16 cellular contexts compared by ENCODE assay signal in the genomic region with DNA sequence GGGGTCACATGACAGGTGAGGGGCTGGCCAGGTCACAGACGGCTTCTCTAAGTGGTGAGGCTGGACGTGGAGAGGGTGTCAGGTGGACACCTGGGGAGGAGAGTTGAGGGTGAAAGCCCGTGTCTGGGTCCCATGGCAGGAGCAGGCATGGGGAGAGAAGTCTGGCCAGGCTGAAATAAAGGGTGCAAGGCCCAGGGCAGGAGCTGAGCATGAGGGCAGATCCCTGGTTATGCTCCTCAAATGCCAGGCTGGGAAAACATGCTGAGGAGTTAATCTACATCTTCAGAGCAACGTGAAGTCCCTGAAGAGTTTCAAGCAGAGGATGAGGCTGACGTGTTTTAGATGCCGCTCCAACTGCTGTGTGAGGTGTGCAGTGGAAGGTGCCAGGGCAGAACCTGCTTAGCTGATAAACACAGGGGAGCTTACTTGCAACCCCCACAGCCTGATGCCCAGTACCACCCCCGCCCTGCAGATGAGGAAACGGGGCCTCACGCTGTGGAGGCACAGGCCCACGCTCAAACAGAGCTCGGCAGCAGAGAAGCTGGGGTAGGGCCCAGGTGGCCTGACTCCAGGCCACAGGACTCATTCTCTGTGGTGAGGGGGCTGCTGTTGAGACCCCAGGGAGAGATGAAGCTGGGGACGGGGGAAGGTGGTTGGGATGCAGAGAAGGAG. TPM values are rescaled to one million over a fixed set of nuclear protein-coding genes. Genes with fewer than 3 reads are reported as not detected.
DNase-seq lines count a peak whose midpoint lies in the region; ATAC-seq and TF ChIP-seq lines count a peak whose summit lies in the region.
"Had no signal": no experiment of that assay in that cellular context is flagged by ENCODE, and none has a peak within 500 bp of the region (broad histone marks: within the 10 kb centered on the region; RNA-seq: fewer than 3 reads in every experiment).

No MANE protein-coding gene starts in this region.

- no peaks in the 10 kb centered on the region for H3K9me3 Mint-ChIP-seq in nephron progenitor cell
- H3K9me3 Mint-ChIP-seq: CD4-positive, alpha-beta memory T cell had no signal

- H3K4me1 ChIP-seq in right cardiac atrium (ENCODE audit: control insufficient read depth, insufficient read depth, low read length) (peaks cover 6% of the 10 kb centered on the region), smooth muscle cell (ENCODE audit: low read depth) (no peaks in the 10 kb centered on the region)

- no peaks in the 10 kb centered on the region for H3K36me3 Mint-ChIP-seq in nephron progenitor cell (ENCODE audit: low read depth)
- H3K36me3 Mint-ChIP-seq: CD4-positive, alpha-beta memory T cell had no signal

- H3K79me2 ChIP-seq in smooth muscle cell (ENCODE audit: low read depth) = no peaks in the 10 kb centered on the region

- no peaks in the 10 kb centered on the region for H3K27me3 ChIP-seq in right cardiac atrium (ENCODE audit: control insufficient read depth, insufficient read depth)
- H3K27me3 ChIP-seq in smooth muscle cell (ENCODE audit: low read depth) = no peaks in the 10 kb centered on the region

- H3K36me3 ChIP-seq in smooth muscle cell (ENCODE audit: low read depth) = no peaks in the 10 kb centered on the region

- intact Hi-C loops in left ventricle myocardium superior (cut with micrococcal nuclease) (no loop called here), right cardiac atrium (cut with DNase I) (no loop called here)

- DNase-seq in left ventricle myocardium superior = peak; percentile 1
- DNase-seq in right cardiac atrium = no peak
- no peak for DNase-seq in nephron progenitor cell
- DNase-seq in smooth muscle cell (lab: John Stamatoyannopoulos, UW; ENCODE audit: unreplicated experiment) = no peak
- no peak for DNase-seq in NCI-H774 (lab: John Stamatoyannopoulos, UW)
- DNase-seq: CD4-positive, alpha-beta memory T cell; DMS79 treated with DMSO at 0.1 percent for 48 hours; NCI-H146; NCI-H2081 treated with DMSO at 0.1 percent for 48 hours; NCI-H524 treated with DMSO at 0.1 percent for 48 hours; NK-92 treated with Interleukin-12 subunit alpha and Interleukin-12 subunit beta, amount 100 ng/mL, for 24 hours; PC-3 had no signal

- no peak for TF ChIP-seq CTCF in nephron progenitor cell (IDR thresholded peaks at IDR 0.05)
- no peak for TF ChIP-seq CTCF in smooth muscle cell (IDR thresholded peaks at IDR 0.05; ENCODE audit: borderline replicate concordance, insufficient read depth, poor library complexity, severe bottlenecking)

- H3K4me2 ChIP-seq in smooth muscle cell = no peak overlapping the region

- H3K4me3 ChIP-seq in right cardiac atrium (ENCODE audit: low read length) (no peak overlapping the region), smooth muscle cell (no peak overlapping the region)
- H3K4me3 ChIP-seq: K562 had no signal

- H3K9me3 ChIP-seq in right cardiac atrium (ENCODE audit: control insufficient read depth, low read length) (no peaks in the 10 kb centered on the region), smooth muscle cell (replicated peaks; ENCODE audit: low read depth) (no peaks in the 10 kb centered on the region)

- H3K4me3 Mint-ChIP-seq in nephron progenitor cell = no peak overlapping the region
- H3K4me3 Mint-ChIP-seq: CD4-positive, alpha-beta memory T cell had no signal

- H3K4me1 Mint-ChIP-seq in nephron progenitor cell = peaks cover 31% of the 10 kb centered on the region

- no peak overlapping the region for H2AFZ ChIP-seq in smooth muscle cell (ENCODE audit: low read depth)

- H3F3A ChIP-seq in smooth muscle cell (ENCODE audit: low read depth) = no peaks in the 10 kb centered on the region

- peak overlapping the region; percentile 37 for H3K27ac Mint-ChIP-seq in nephron progenitor cell
- H3K27ac Mint-ChIP-seq: CD4-positive, alpha-beta memory T cell had no signal

- H3K27ac ChIP-seq in right cardiac atrium (ENCODE audit: low read length) (no peak overlapping the region), angular gyrus (ENCODE audit: low read depth, low read length) (peak overlapping the region; percentile 37), smooth muscle cell (ENCODE audit: low read depth) (no peak overlapping the region)

- WGBS in right cardiac atrium = 75% methylated on average over 12 of the region's 12 CpGs
- 93% methylated on average over 12 of the region's 12 CpGs for WGBS in smooth muscle cell (ENCODE audit: low lambda C conversion rate)

- no peaks in the 10 kb centered on the region for H4K20me1 ChIP-seq in smooth muscle cell (ENCODE audit: low read depth)

- no peak overlapping the region for H3K9ac ChIP-seq in smooth muscle cell (ENCODE audit: low read depth)

- peaks cover 3% of the 10 kb centered on the region for H3K27me3 Mint-ChIP-seq in nephron progenitor cell (ENCODE audit: low read depth, poor library complexity)

- ATAC-seq in left ventricle myocardium superior (no peak), right cardiac atrium (no peak), HG02938 (IDR thresholded peaks at IDR 0.05; ENCODE audit: unreplicated experiment) (no peak)
- ATAC-seq: HCT116, K562, PC-3 had no signal

RNA-seq across cellular contexts. Expression of gene HCN4, which starts 40.5 kb away (rescaled TPM):
- 21.1 TPM for total RNA-seq in left ventricle myocardium superior
- total RNA-seq in right cardiac atrium = 10 to 100 TPM; 37.1 to 61.7 (median 48.7) TPM
- 25.7 TPM for polyA plus RNA-seq in right cardiac atrium
- total RNA-seq in smooth muscle cell = not detected in 2 replicates
- polyA plus RNA-seq in smooth muscle cell = 0.07 TPM in 1 of 2 replicates, not detected in the other
- total RNA-seq: CD4-positive, alpha-beta memory T cell; K562; PC-3 had no signal
- polyA plus RNA-seq: CD4-positive, alpha-beta memory T cell; K562 had no signal

Comparison
In these comparisons a context has a peak if more than half of its experiments do, and no peak if none do; other contexts are left out.
1. RNA of gene HCN4, which starts 40.5 kb away (total RNA-seq): 37.1 to 61.7 TPM in right cardiac atrium and 21.1 TPM in left ventricle myocardium superior (single experiment); not detected in smooth muscle cell; every median in the first group is over 10 times any median in the second.